In the genomic region with DNA sequence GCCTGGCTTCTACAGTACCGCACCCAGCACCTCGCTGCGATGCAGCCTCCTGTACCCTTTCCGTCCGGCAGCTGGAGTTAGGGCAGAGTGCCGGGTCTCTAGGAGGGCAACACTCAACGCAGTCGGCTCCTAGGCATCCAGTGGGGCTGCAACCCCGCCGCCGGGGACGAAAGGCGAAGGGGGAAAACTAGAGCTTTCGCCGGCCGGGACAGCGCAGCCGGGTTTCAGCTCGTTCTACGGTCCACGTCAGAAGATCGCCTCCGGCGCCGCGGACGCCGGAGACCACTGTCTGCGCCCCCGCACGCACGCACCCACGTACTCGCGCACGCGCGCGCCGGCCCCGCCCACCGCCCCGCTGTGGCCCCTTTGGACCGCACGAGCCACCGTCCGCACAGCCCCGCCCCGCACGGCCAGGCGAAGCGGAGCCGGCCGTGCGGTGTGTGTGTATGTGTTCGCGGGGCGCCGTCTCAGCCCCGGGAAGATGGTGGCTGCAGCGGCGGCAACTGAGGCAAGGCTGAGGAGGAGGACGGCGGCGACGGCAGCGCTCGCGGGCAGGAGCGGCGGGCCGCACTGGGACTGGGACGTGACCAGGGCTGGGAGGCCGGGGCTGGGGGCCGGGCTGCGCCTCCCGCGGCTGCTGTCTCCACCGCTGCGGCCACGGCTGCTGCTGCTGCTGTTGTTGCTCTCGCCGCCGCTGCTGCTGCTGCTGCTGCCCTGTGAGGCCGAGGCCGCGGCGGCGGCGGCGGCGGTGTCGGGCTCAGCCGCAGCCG, we compare ENCODE assay signal across 8 cellular contexts. TPM values are rescaled to one million over a fixed set of nuclear protein-coding genes. Genes with fewer than 3 reads are reported as not detected.
A peak's percentile ranks its signal among the peaks of the same experiment; 100 is the strongest.
DNase-seq lines count a peak whose midpoint lies in the region; ATAC-seq and TF ChIP-seq lines count a peak whose summit lies in the region.

Gene ATRN (plus strand): TSS at position 392 of the 770 bp plus-strand sequence. CDS start 90 bp downstream, at position 482.

- no peaks in the 10 kb centered on the region for H3K27me3 ChIP-seq in kidney epithelial cell (ENCODE audit: control insufficient read depth, insufficient read depth, low read length)

- TF ChIP-seq CTCF in AG09309 (IDR thresholded peaks at IDR 0.05; ENCODE audit: control insufficient read depth, insufficient read depth, low read depth, low read length, missing control alignments) (no peak), kidney epithelial cell (IDR thresholded peaks at IDR 0.05; ENCODE audit: insufficient read depth, low read length, poor library complexity, severe bottlenecking) (no peak)

- peak; percentile 76 for ATAC-seq in GM18907 (IDR thresholded peaks at IDR 0.05; ENCODE audit: unreplicated experiment)
- peak; percentile 71 for ATAC-seq in HG03139 (IDR thresholded peaks at IDR 0.05; ENCODE audit: unreplicated experiment)

- H3K36me3 ChIP-seq in kidney epithelial cell (ENCODE audit: control insufficient read depth, insufficient read depth, low read length): no peaks in the 10 kb centered on the region

- H3K4me3 ChIP-seq in AG09309 (ENCODE audit: control insufficient read depth, low read depth, low read length) (peak within 1 kb of the TSS; percentile 55), kidney epithelial cell (ENCODE audit: low read depth, low read length) (peak within 1 kb of the TSS; percentile 85)

- DNase-seq in AG09309 (ENCODE audit: low read depth): peak; percentile 57
- DNase-seq in NCI-H345 treated with DMSO at 0.1 percent for 48 hours (lab: John Stamatoyannopoulos, UW; ENCODE audit: unreplicated experiment): peak; percentile 73
- peak; percentile 82 to 92 for DNase-seq in activated CD4-positive, alpha-beta T cell treated with anti-CD3 and anti-CD28 coated beads for 24 hours (ENCODE audit: low read depth in 2 of 2)
- DNase-seq in cerebellum (ENCODE audit: low spot score): peak; percentile 93
- peak; percentile 34 for DNase-seq in kidney epithelial cell (ENCODE audit: low read depth)
- peak; percentile 73 to 92 for DNase-seq in stimulated activated CD4-positive, alpha-beta T cell treated with anti-CD3 and anti-CD28 coated beads, Interleukin-15, amount 100 ng/mL, for 1 hour (ENCODE audit: low read depth in 1 of 2, low spot score in 1 of 2)

RNA-seq across cellular contexts. Expression of gene ATRN, which starts in this region (rescaled TPM):
- total RNA-seq in cerebellum (44.6 TPM), kidney epithelial cell (26.8 and 30.6 TPM in 2 replicates)

Comparison
In these comparisons a context has a peak if more than half of its experiments do, and no peak if none do; other contexts are left out.
1. Peak in every context shown above with its lines: DNase-seq, ATAC-seq and H3K4me3 ChIP-seq.
2. DNase-seq: peak in every context shown above with its lines; median percentile 93 in cerebellum; 87 in activated CD4-positive, alpha-beta T cell treated with anti-CD3 and anti-CD28 coated beads for 24 hours; 82 in stimulated activated CD4-positive, alpha-beta T cell treated with anti-CD3 and anti-CD28 coated beads, Interleukin-15, amount 100 ng/mL, for 1 hour; 73 in NCI-H345 treated with DMSO at 0.1 percent for 48 hours; 57 in AG09309; 34 in kidney epithelial cell.